ENCODE assay signal across 8 cellular contexts in genomic region chr7:135509839-135510602, GRCh38. TPM values are rescaled to one million over a fixed set of nuclear protein-coding genes. Genes with fewer than 3 reads are reported as not detected.
DNase-seq lines count a peak whose midpoint lies in the region; ATAC-seq and TF ChIP-seq lines count a peak whose summit lies in the region.

A gene with protein sequence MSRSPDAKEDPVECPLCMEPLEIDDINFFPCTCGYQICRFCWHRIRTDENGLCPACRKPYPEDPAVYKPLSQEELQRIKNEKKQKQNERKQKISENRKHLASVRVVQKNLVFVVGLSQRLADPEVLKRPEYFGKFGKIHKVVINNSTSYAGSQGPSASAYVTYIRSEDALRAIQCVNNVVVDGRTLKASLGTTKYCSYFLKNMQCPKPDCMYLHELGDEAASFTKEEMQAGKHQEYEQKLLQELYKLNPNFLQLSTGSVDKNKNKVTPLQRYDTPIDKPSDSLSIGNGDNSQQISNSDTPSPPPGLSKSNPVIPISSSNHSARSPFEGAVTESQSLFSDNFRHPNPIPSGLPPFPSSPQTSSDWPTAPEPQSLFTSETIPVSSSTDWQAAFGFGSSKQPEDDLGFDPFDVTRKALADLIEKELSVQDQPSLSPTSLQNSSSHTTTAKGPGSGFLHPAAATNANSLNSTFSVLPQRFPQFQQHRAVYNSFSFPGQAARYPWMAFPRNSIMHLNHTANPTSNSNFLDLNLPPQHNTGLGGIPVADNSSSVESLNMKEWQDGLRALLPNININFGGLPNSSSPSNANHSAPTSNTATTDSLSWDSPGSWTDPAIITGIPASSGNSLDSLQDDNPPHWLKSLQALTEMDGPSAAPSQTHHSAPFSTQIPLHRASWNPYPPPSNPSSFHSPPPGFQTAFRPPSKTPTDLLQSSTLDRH (minus strand): TSS chr7:135510102. CDS start chr7:135438331, 71,771 bp downstream.

- CTCF ChIA-PET in activated naive CD4-positive, alpha-beta T cell treated with anti-CD3 and anti-CD28 coated beads for 36 hours (lab: Charles Lee) = interaction anchor here (1.2 to 1.4 kb wide), 3 partner anchors 10 to 230 kb away, joined by 3 to 4 read pairs (median 3); no protein-coding TSS in a partner anchor

- DNase-seq in GM10266 (ENCODE audit: extremely low spot score) (peak; percentile 91), NCI-H1048 (lab: John Stamatoyannopoulos, UW) (peak; percentile 86), SK-N-DZ (ENCODE audit: low spot score) (peak; percentile 98), globus pallidus (ENCODE audit: low spot score) (peak; percentile 96), nucleus accumbens (lab: John Stamatoyannopoulos, UW) (peak; percentile 76 to 98 (median 95)), superior temporal gyrus (ENCODE audit: extremely low spot score) (peak; percentile 95)
- DNase-seq in activated naive CD4-positive, alpha-beta T cell treated with anti-CD3 and anti-CD28 coated beads for 36 hours = peak; percentile 97

- H3K27ac Mint-ChIP-seq in activated naive CD4-positive, alpha-beta T cell treated with anti-CD3 and anti-CD28 coated beads for 36 hours = no peak within 1 kb of the TSS

- no peaks in the 10 kb centered on the region for H3K27me3 Mint-ChIP-seq in activated naive CD4-positive, alpha-beta T cell treated with anti-CD3 and anti-CD28 coated beads for 36 hours (ENCODE audit: low read depth)

- TF ChIP-seq CTCF in GM10266 (IDR thresholded peaks at IDR 0.05; ENCODE audit: control insufficient read depth, insufficient read depth, low read depth, missing control alignments) = no peak

- H3K36me3 Mint-ChIP-seq in activated naive CD4-positive, alpha-beta T cell treated with anti-CD3 and anti-CD28 coated beads for 36 hours (ENCODE audit: low read depth) = no peaks in the 10 kb centered on the region

- no peak within 1 kb of the TSS for H3K4me3 Mint-ChIP-seq in activated naive CD4-positive, alpha-beta T cell treated with anti-CD3 and anti-CD28 coated beads for 36 hours

- peaks cover 23% of the 10 kb centered on the region for H3K4me1 Mint-ChIP-seq in activated naive CD4-positive, alpha-beta T cell treated with anti-CD3 and anti-CD28 coated beads for 36 hours (ENCODE audit: low read depth)

- ATAC-seq in HG02610 (IDR thresholded peaks at IDR 0.05; ENCODE audit: unreplicated experiment) = peak; percentile 96

- H3K9me3 Mint-ChIP-seq in activated naive CD4-positive, alpha-beta T cell treated with anti-CD3 and anti-CD28 coated beads for 36 hours = no peaks in the 10 kb centered on the region

- intact Hi-C loops in activated naive CD4-positive, alpha-beta T cell treated with anti-CD3 and anti-CD28 coated beads for 36 hours (cut with micrococcal nuclease) = loop anchor here (1.0 to 5.0 kb wide), 13 partner anchors 10 to 1193 kb away; partner anchors contain the start of genes AGBL3, BPGM, MTPN and NUP205

RNA-seq across cellular contexts. Expression of the gene that starts here (rescaled TPM):
- 5.3 and 7.5 TPM in 2 replicates for polyA plus RNA-seq in SK-N-DZ (2014; cell fraction: cytosol; rRNA removed)
- 3.6 and 4.3 TPM in 2 replicates for polyA plus RNA-seq in SK-N-DZ (2014; cell fraction: nucleus; rRNA removed)
- total RNA-seq in activated naive CD4-positive, alpha-beta T cell treated with anti-CD3 and anti-CD28 coated beads for 36 hours = 10 to 100 TPM; 16.6 to 20.3 TPM

Comparison
In these comparisons a context has a peak if more than half of its experiments do, and no peak if none do; other contexts are left out.
1. Peak in every context shown above with its lines: DNase-seq and ATAC-seq.